In the genomic region with DNA sequence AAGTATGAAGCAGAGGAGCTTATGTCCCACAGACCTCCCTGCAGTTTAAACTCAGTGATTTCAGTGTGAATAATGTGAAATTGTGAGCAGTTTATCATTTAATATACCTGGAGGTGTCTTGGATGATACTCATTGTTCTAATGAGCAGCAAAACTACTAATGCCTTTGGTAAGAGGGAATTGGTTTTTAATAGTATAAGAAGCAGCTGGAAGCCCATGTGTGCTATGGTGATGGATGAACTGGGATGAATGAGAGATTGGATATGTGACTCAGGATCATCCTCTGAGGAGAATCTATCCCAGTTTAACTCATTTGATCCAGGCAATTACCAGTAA, we compare ENCODE assay signal across 1 cellular context.
TF ChIP-seq lines count a peak whose summit lies in the region.

No MANE protein-coding gene starts in this region.

TF ChIP-seq in K562, 482 proteins besides CTCF, POLR2A, EP300 and RAD21 (continued from another document):
- TF ChIP-seq, protein P1, sequence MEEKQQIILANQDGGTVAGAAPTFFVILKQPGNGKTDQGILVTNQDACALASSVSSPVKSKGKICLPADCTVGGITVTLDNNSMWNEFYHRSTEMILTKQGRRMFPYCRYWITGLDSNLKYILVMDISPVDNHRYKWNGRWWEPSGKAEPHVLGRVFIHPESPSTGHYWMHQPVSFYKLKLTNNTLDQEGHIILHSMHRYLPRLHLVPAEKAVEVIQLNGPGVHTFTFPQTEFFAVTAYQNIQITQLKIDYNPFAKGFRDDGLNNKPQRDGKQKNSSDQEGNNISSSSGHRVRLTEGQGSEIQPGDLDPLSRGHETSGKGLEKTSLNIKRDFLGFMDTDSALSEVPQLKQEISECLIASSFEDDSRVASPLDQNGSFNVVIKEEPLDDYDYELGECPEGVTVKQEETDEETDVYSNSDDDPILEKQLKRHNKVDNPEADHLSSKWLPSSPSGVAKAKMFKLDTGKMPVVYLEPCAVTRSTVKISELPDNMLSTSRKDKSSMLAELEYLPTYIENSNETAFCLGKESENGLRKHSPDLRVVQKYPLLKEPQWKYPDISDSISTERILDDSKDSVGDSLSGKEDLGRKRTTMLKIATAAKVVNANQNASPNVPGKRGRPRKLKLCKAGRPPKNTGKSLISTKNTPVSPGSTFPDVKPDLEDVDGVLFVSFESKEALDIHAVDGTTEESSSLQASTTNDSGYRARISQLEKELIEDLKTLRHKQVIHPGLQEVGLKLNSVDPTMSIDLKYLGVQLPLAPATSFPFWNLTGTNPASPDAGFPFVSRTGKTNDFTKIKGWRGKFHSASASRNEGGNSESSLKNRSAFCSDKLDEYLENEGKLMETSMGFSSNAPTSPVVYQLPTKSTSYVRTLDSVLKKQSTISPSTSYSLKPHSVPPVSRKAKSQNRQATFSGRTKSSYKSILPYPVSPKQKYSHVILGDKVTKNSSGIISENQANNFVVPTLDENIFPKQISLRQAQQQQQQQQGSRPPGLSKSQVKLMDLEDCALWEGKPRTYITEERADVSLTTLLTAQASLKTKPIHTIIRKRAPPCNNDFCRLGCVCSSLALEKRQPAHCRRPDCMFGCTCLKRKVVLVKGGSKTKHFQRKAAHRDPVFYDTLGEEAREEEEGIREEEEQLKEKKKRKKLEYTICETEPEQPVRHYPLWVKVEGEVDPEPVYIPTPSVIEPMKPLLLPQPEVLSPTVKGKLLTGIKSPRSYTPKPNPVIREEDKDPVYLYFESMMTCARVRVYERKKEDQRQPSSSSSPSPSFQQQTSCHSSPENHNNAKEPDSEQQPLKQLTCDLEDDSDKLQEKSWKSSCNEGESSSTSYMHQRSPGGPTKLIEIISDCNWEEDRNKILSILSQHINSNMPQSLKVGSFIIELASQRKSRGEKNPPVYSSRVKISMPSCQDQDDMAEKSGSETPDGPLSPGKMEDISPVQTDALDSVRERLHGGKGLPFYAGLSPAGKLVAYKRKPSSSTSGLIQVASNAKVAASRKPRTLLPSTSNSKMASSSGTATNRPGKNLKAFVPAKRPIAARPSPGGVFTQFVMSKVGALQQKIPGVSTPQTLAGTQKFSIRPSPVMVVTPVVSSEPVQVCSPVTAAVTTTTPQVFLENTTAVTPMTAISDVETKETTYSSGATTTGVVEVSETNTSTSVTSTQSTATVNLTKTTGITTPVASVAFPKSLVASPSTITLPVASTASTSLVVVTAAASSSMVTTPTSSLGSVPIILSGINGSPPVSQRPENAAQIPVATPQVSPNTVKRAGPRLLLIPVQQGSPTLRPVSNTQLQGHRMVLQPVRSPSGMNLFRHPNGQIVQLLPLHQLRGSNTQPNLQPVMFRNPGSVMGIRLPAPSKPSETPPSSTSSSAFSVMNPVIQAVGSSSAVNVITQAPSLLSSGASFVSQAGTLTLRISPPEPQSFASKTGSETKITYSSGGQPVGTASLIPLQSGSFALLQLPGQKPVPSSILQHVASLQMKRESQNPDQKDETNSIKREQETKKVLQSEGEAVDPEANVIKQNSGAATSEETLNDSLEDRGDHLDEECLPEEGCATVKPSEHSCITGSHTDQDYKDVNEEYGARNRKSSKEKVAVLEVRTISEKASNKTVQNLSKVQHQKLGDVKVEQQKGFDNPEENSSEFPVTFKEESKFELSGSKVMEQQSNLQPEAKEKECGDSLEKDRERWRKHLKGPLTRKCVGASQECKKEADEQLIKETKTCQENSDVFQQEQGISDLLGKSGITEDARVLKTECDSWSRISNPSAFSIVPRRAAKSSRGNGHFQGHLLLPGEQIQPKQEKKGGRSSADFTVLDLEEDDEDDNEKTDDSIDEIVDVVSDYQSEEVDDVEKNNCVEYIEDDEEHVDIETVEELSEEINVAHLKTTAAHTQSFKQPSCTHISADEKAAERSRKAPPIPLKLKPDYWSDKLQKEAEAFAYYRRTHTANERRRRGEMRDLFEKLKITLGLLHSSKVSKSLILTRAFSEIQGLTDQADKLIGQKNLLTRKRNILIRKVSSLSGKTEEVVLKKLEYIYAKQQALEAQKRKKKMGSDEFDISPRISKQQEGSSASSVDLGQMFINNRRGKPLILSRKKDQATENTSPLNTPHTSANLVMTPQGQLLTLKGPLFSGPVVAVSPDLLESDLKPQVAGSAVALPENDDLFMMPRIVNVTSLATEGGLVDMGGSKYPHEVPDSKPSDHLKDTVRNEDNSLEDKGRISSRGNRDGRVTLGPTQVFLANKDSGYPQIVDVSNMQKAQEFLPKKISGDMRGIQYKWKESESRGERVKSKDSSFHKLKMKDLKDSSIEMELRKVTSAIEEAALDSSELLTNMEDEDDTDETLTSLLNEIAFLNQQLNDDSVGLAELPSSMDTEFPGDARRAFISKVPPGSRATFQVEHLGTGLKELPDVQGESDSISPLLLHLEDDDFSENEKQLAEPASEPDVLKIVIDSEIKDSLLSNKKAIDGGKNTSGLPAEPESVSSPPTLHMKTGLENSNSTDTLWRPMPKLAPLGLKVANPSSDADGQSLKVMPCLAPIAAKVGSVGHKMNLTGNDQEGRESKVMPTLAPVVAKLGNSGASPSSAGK (IDR thresholded peaks at IDR 0.05) = no peak
